16 cellular contexts compared by ENCODE assay signal in the genomic region with DNA sequence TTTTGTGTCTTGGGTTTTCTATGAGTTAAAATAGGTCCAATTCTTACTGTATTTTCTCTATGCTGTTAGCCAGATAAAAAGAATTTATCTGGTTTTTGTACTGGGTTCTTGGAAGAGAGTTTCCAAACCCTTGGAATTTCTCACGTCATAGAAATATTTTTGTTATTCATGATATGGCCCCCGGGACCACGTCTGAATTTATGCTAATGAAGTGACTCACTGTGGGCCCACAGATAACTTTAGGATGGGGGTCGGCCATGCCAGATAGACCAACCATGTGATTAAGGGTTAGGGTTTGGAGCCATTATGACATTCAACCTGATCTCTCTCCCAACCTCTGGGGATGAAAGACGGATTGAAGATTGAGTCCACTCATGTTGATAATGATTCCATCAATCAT. TPM values are rescaled to one million over a fixed set of nuclear protein-coding genes. Genes with fewer than 3 reads are reported as not detected.
"Had no signal": no experiment of that assay in that cellular context is flagged by ENCODE, and none has a peak within 500 bp of the region (broad histone marks: within the 10 kb centered on the region; RNA-seq: fewer than 3 reads in every experiment).

No MANE protein-coding gene starts in this region.

- H3K4me3 ChIP-seq: adrenal gland, smooth muscle cell, thyroid gland had no signal

- H3K4me3 Mint-ChIP-seq: activated naive CD4-positive, alpha-beta T cell treated with anti-CD3 and anti-CD28 coated beads, Interleukin-2, amount 10 ng/mL, durations not matched to agents 7 days and 5 days; activated T-helper 17 cell treated with anti-CD3 and anti-CD28 coated beads, Interleukin-2, amount 50 U/mL, for 72 hours; naive thymus-derived CD4-positive, alpha-beta T cell; WTC11 had no signal

- ATAC-seq: activated T-helper 17 cell treated with anti-CD3 and anti-CD28 coated beads, Interleukin-2, amount 50 U/mL, for 72 hours; foreskin keratinocyte; naive thymus-derived CD4-positive, alpha-beta T cell; WTC11 had no signal

- H3K4me2 ChIP-seq: smooth muscle cell had no signal

- H3K4me1 Mint-ChIP-seq: activated naive CD4-positive, alpha-beta T cell treated with anti-CD3 and anti-CD28 coated beads, Interleukin-2, amount 10 ng/mL, durations not matched to agents 7 days and 5 days; activated T-helper 17 cell treated with anti-CD3 and anti-CD28 coated beads, Interleukin-2, amount 50 U/mL, for 72 hours; naive thymus-derived CD4-positive, alpha-beta T cell; WTC11 had no signal

- H3K9me3 Mint-ChIP-seq: activated naive CD4-positive, alpha-beta T cell treated with anti-CD3 and anti-CD28 coated beads, Interleukin-2, amount 10 ng/mL, durations not matched to agents 7 days and 5 days; activated T-helper 17 cell treated with anti-CD3 and anti-CD28 coated beads, Interleukin-2, amount 50 U/mL, for 72 hours; WTC11 had no signal

- H3K27ac ChIP-seq: adrenal gland, foreskin keratinocyte, thyroid gland had no signal

- H3K27me3 Mint-ChIP-seq: activated naive CD4-positive, alpha-beta T cell treated with anti-CD3 and anti-CD28 coated beads, Interleukin-2, amount 10 ng/mL, durations not matched to agents 7 days and 5 days; activated T-helper 17 cell treated with anti-CD3 and anti-CD28 coated beads, Interleukin-2, amount 50 U/mL, for 72 hours; naive thymus-derived CD4-positive, alpha-beta T cell had no signal

- H3K27ac Mint-ChIP-seq: activated naive CD4-positive, alpha-beta T cell treated with anti-CD3 and anti-CD28 coated beads, Interleukin-2, amount 10 ng/mL, durations not matched to agents 7 days and 5 days; activated T-helper 17 cell treated with anti-CD3 and anti-CD28 coated beads, Interleukin-2, amount 50 U/mL, for 72 hours; naive thymus-derived CD4-positive, alpha-beta T cell; WTC11 had no signal

- H3K36me3 Mint-ChIP-seq: activated naive CD4-positive, alpha-beta T cell treated with anti-CD3 and anti-CD28 coated beads, Interleukin-2, amount 10 ng/mL, durations not matched to agents 7 days and 5 days; naive thymus-derived CD4-positive, alpha-beta T cell; WTC11 had no signal

- H3K36me3 ChIP-seq: thyroid gland had no signal

- H3K27me3 ChIP-seq: adrenal gland, foreskin keratinocyte, thyroid gland had no signal

- DNase-seq: activated CD4-positive, alpha-beta T cell treated with anti-CD3 and anti-CD28 coated beads for 48 hours; activated CD8-positive, alpha-beta memory T cell treated with anti-CD3 and anti-CD28 coated beads for 24 hours; activated naive CD4-positive, alpha-beta T cell treated with anti-CD3 and anti-CD28 coated beads, Interleukin-2, amount 10 ng/mL, durations not matched to agents 7 days and 5 days; adrenal gland; foreskin keratinocyte; head of caudate nucleus; mammary epithelial cell; naive thymus-derived CD4-positive, alpha-beta T cell; retina; T-helper 1 cell; thyroid gland had no signal

- H3K9me3 ChIP-seq: adrenal gland, thyroid gland had no signal

- H3K4me1 ChIP-seq: foreskin keratinocyte, thyroid gland had no signal

RNA-seq across cellular contexts. Expression of a gene that starts 35.6 kb away (rescaled TPM):
- total RNA-seq: activated T-helper 17 cell treated with anti-CD3 and anti-CD28 coated beads, Interleukin-2, amount 50 U/mL, for 72 hours; adrenal gland; bronchial epithelial cell; foreskin keratinocyte; mammary epithelial cell; mononuclear cell; naive thymus-derived CD4-positive, alpha-beta T cell; smooth muscle cell; WTC11 had no signal
